ENCODE assay signal across 8 cellular contexts in genomic region chr1:202642619-202643291, GRCh38.
DNase-seq lines count a peak whose midpoint lies in the region; ATAC-seq and TF ChIP-seq lines count a peak whose summit lies in the region.

No MANE protein-coding gene starts in this region.

- H3K9me3 ChIP-seq in suprapubic skin = no peaks in the 10 kb centered on the region

- H3K4me2 ChIP-seq in mesendoderm (ENCODE audit: low read length) = peak overlapping the region; percentile 74

- H4K8ac ChIP-seq in mesendoderm (ENCODE audit: low read depth, low read length) = no peak overlapping the region

- TF ChIP-seq CTCF in brain (conservative IDR thresholded peaks at IDR 0.05) = no peak
- no peak for TF ChIP-seq CTCF in suprapubic skin (IDR thresholded peaks at IDR 0.05)

- peak overlapping the region; percentile 64 for H3K56ac ChIP-seq in mesendoderm (ENCODE audit: low read length)

- no peak for TF ChIP-seq POLR2A in suprapubic skin (IDR thresholded peaks at IDR 0.05)

- no peak overlapping the region for H4K5ac ChIP-seq in mesendoderm (ENCODE audit: low read length)

- no peak overlapping the region for H3K4ac ChIP-seq in mesendoderm (ENCODE audit: low read depth, low read length)

- H2BK120ac ChIP-seq in mesendoderm (ENCODE audit: low read depth, low read length) = no peak overlapping the region

- H2BK15ac ChIP-seq in mesendoderm (replicated peaks; ENCODE audit: low read depth) = no peak overlapping the region

- no peaks in the 10 kb centered on the region for H3K79me1 ChIP-seq in mesendoderm (ENCODE audit: low read length)

- H2AK5ac ChIP-seq in mesendoderm (ENCODE audit: low read length) = no peak overlapping the region

- peak overlapping the region; percentile 36 for H3K9ac ChIP-seq in mesendoderm (ENCODE audit: low read length)

- H3K36me3 Mint-ChIP-seq in T-helper 2 cell treated with Interferon-gamma antibody and Interleukin-4, amounts not matched to agents 5 μg/mL and 100 μg/mL, for 36 hours (ENCODE audit: low read depth) = no peaks in the 10 kb centered on the region
- no peaks in the 10 kb centered on the region for H3K36me3 Mint-ChIP-seq in brain

- H2BK5ac ChIP-seq in mesendoderm (ENCODE audit: low read length) = no peak overlapping the region

- H3K4me3 ChIP-seq in mesendoderm (ENCODE audit: low read length) (peak overlapping the region; percentile 19), suprapubic skin (peak overlapping the region; percentile 47)

- H3K23ac ChIP-seq in mesendoderm (ENCODE audit: low read length) = peak overlapping the region; percentile 15

- H3K27ac ChIP-seq in mesendoderm (ENCODE audit: low read depth, low read length) (no peak overlapping the region), suprapubic skin (no peak overlapping the region)

- no CpG with 5 or more reads among the region's 58 CpGs for WGBS in mesendoderm (ENCODE audit: extremely low coverage, insufficient coverage, low lambda C conversion rate)
- 2% methylated on average over 22 of the region's 58 CpGs for WGBS in suprapubic skin

- no peaks in the 10 kb centered on the region for H3K27me3 ChIP-seq in mesendoderm (ENCODE audit: insufficient read depth, low read length, poor library complexity)
- peaks cover 91% of the 10 kb centered on the region for H3K27me3 ChIP-seq in suprapubic skin

- H3K79me2 ChIP-seq in mesendoderm (ENCODE audit: control insufficient read depth, insufficient read depth, low read length) = no peaks in the 10 kb centered on the region

- no peak overlapping the region for H3K18ac ChIP-seq in mesendoderm (ENCODE audit: low read length)

- no peak for TF ChIP-seq EP300 in suprapubic skin (IDR thresholded peaks at IDR 0.05)

- peaks cover 88% of the 10 kb centered on the region for H3K27me3 Mint-ChIP-seq in T-helper 2 cell treated with Interferon-gamma antibody and Interleukin-4, amounts not matched to agents 5 μg/mL and 100 μg/mL, for 36 hours (ENCODE audit: low read depth)
- peaks cover 64% of the 10 kb centered on the region for H3K27me3 Mint-ChIP-seq in brain

- H3K9me3 Mint-ChIP-seq in T-helper 2 cell treated with Interferon-gamma antibody and Interleukin-4, amounts not matched to agents 5 μg/mL and 100 μg/mL, for 36 hours = no peaks in the 10 kb centered on the region
- H3K9me3 Mint-ChIP-seq in brain = peaks cover 0 to 5% (median 0%) of the 10 kb centered on the region in 5 experiments

- H3K27ac Mint-ChIP-seq in T-helper 2 cell treated with Interferon-gamma antibody and Interleukin-4, amounts not matched to agents 5 μg/mL and 100 μg/mL, for 36 hours = peak overlapping the region; percentile 29
- H3K27ac Mint-ChIP-seq in brain = no peak overlapping the region

- DNase-seq in T-helper 2 cell treated with Interferon-gamma antibody and Interleukin-4, amounts not matched to agents 5 μg/mL and 100 μg/mL, for 36 hours (ENCODE audit: low spot score) = no peak
- DNase-seq in T-helper 2 cell (no peak), mesendoderm (no peak), suprapubic skin (ENCODE audit: low spot score in 2 of 2) (no peak)
- no peak for DNase-seq in effector CD4-positive, alpha-beta T cell

- H3K4me3 Mint-ChIP-seq in T-helper 2 cell treated with Interferon-gamma antibody and Interleukin-4, amounts not matched to agents 5 μg/mL and 100 μg/mL, for 36 hours = no peak overlapping the region
- peak overlapping the region; percentile 82 to 87 (median 84) for H3K4me3 Mint-ChIP-seq in brain

- ATAC-seq in HG03196 (IDR thresholded peaks at IDR 0.05; ENCODE audit: unreplicated experiment) (no peak), GM18867 (IDR thresholded peaks at IDR 0.05; ENCODE audit: unreplicated experiment) (no peak)

- no peaks in the 10 kb centered on the region for H3K36me3 ChIP-seq in mesendoderm (ENCODE audit: control insufficient read depth, insufficient read depth, low read length)
- no peaks in the 10 kb centered on the region for H3K36me3 ChIP-seq in suprapubic skin

- H3K4me1 ChIP-seq in mesendoderm (ENCODE audit: control insufficient read depth, low read depth, low read length) (peaks cover 3% of the 10 kb centered on the region), suprapubic skin (peaks cover 23% of the 10 kb centered on the region)

- H3K4me1 Mint-ChIP-seq in T-helper 2 cell treated with Interferon-gamma antibody and Interleukin-4, amounts not matched to agents 5 μg/mL and 100 μg/mL, for 36 hours (ENCODE audit: low read depth) = peaks cover 3% of the 10 kb centered on the region
- peaks cover 58% of the 10 kb centered on the region for H3K4me1 Mint-ChIP-seq in brain
